ENCODE assay signal across 8 cellular contexts in genomic region chr10:79298403-79299244, GRCh38. TPM values are rescaled to one million over a fixed set of nuclear protein-coding genes. Genes with fewer than 3 reads are reported as not detected.
DNase-seq lines count a peak whose midpoint lies in the region; ATAC-seq and TF ChIP-seq lines count a peak whose summit lies in the region.

No MANE protein-coding gene starts in this region.

- no peak overlapping the region for H2BK120ac ChIP-seq in trophoblast cell (ENCODE audit: insufficient read depth, low read length, poor library complexity)

- no peak overlapping the region for H2AK5ac ChIP-seq in trophoblast cell (ENCODE audit: low read length)

- H3K9me2 ChIP-seq in SK-N-SH: no peaks in the 10 kb centered on the region

- H3K14ac ChIP-seq in trophoblast cell (ENCODE audit: low read length): no peak overlapping the region

- H3K9ac ChIP-seq in SK-N-SH (peak overlapping the region; percentile 54), trophoblast cell (ENCODE audit: low read length) (no peak overlapping the region)

- H3K4ac ChIP-seq in trophoblast cell (ENCODE audit: low read depth, low read length): no peak overlapping the region

- DNase-seq in GM04504 (ENCODE audit: low read depth) (peak; percentile 86), SK-N-SH (no peak), epithelial cell of proximal tubule (ENCODE audit: low read depth) (peak; percentile 38), trophoblast cell (peak; percentile 37 to 38), NCI-H1105 treated with DMSO at 0.1 percent for 48 hours (lab: John Stamatoyannopoulos, UW) (no peak), NCI-H187 (lab: John Stamatoyannopoulos, UW) (no peak)

- peaks cover 40 to 81% of the 10 kb centered on the region in 2 experiments for H3K36me3 ChIP-seq in SK-N-SH (replicated peaks in 1 of 2; ENCODE audit: control insufficient read depth in 1 of 2, insufficient read depth in 2 of 2, low read length in 1 of 2)
- H3K36me3 ChIP-seq in trophoblast cell (ENCODE audit: control insufficient read depth in 1 of 2, insufficient read depth in 2 of 2, low read length in 2 of 2): peaks cover 88 to 89% of the 10 kb centered on the region in 2 experiments

- H3K27ac ChIP-seq in SK-N-SH (ENCODE audit: low read depth in 2 of 2, low read length in 1 of 2) (peak overlapping the region; percentile 51 to 92), trophoblast cell (ENCODE audit: low read depth, low read length) (no peak overlapping the region)

- H3K4me2 ChIP-seq in SK-N-SH: peak overlapping the region; percentile 75
- no peak overlapping the region for H3K4me2 ChIP-seq in trophoblast cell (ENCODE audit: low read length)

- no peak overlapping the region for H2BK12ac ChIP-seq in trophoblast cell (ENCODE audit: low read length)

- no peak overlapping the region for H4K91ac ChIP-seq in trophoblast cell (ENCODE audit: low read depth, low read length)

- H3K18ac ChIP-seq in trophoblast cell (ENCODE audit: low read length): no peak overlapping the region

- H3K4me3 ChIP-seq in SK-N-SH (ENCODE audit: low read depth in 2 of 2, low read length in 1 of 2) (no peak overlapping the region), epithelial cell of proximal tubule (ENCODE audit: low read depth, low read length) (no peak overlapping the region), trophoblast cell (ENCODE audit: low read depth, low read length) (no peak overlapping the region)

- H3K23ac ChIP-seq in trophoblast cell (ENCODE audit: low read length): no peak overlapping the region

- POLR2A ChIA-PET in SK-N-SH (lab: Yijun Ruan, JAX): no interaction called here

- H3K79me1 ChIP-seq in trophoblast cell (ENCODE audit: low read length): no peaks in the 10 kb centered on the region

- TF ChIP-seq CTCF in SK-N-SH (IDR thresholded peaks at IDR 0.05) (no peak), epithelial cell of proximal tubule (conservative IDR thresholded peaks at IDR 0.05; ENCODE audit: low read depth, low read length) (no peak)

- no peak overlapping the region for H2AFZ ChIP-seq in SK-N-SH (ENCODE audit: low read depth)
- H2AFZ ChIP-seq in trophoblast cell (ENCODE audit: insufficient read depth, low read length, poor library complexity): no peak overlapping the region

- peaks cover 19% of the 10 kb centered on the region for H3K79me2 ChIP-seq in SK-N-SH (ENCODE audit: insufficient read depth)
- H3K79me2 ChIP-seq in trophoblast cell (ENCODE audit: control insufficient read depth, insufficient read depth, low read length, poor library complexity): no peaks in the 10 kb centered on the region

- H4K20me1 ChIP-seq in SK-N-SH (ENCODE audit: insufficient read depth): peaks cover 12% of the 10 kb centered on the region

- ATAC-seq in GM21825 (IDR thresholded peaks at IDR 0.05; ENCODE audit: unreplicated experiment) (no peak), HG03521 (IDR thresholded peaks at IDR 0.05; ENCODE audit: unreplicated experiment) (no peak)

- H3F3A ChIP-seq in SK-N-SH (replicated peaks; ENCODE audit: insufficient read depth): peaks cover 47% of the 10 kb centered on the region

- H4K8ac ChIP-seq in trophoblast cell (ENCODE audit: low read depth, low read length): no peak overlapping the region

- no peaks in the 10 kb centered on the region for H3K27me3 ChIP-seq in SK-N-SH (ENCODE audit: insufficient read depth)
- no peaks in the 10 kb centered on the region for H3K27me3 ChIP-seq in trophoblast cell (ENCODE audit: insufficient read depth, low read length)

- no peak overlapping the region for H2BK5ac ChIP-seq in trophoblast cell (ENCODE audit: low read depth, low read length, poor library complexity)

- 53% methylated on average over 13 of the region's 27 CpGs for WGBS in SK-N-SH (ENCODE audit: low lambda C conversion rate)
- WGBS in trophoblast cell (ENCODE audit: extremely low coverage, insufficient coverage, insufficient read length): no CpG with 5 or more reads among the region's 27 CpGs

- no peak overlapping the region for H4K12ac ChIP-seq in trophoblast cell (ENCODE audit: low read depth, low read length)

- H3K4me1 ChIP-seq in SK-N-SH (ENCODE audit: control insufficient read depth in 1 of 2, insufficient read depth in 2 of 2, low read depth in 1 of 2, low read length in 1 of 2): peaks cover 25 to 27% of the 10 kb centered on the region in 2 experiments; a peak in 3 of 4 replicates
- H3K4me1 ChIP-seq in trophoblast cell (ENCODE audit: control insufficient read depth in 1 of 2, insufficient read depth in 2 of 2, low read length in 2 of 2): peaks cover 6 to 15% of the 10 kb centered on the region in 2 experiments

- CTCF ChIA-PET in SK-N-SH (lab: Yijun Ruan, JAX): interaction anchor here (1.4 kb wide), 1 partner anchor 46 kb away, joined by 3 read pairs; no protein-coding TSS in a partner anchor

- no peaks in the 10 kb centered on the region for H3K9me3 ChIP-seq in SK-N-SH
- H3K9me3 ChIP-seq in trophoblast cell (ENCODE audit: insufficient read depth, low read depth, low read length): no peaks in the 10 kb centered on the region

- no peak for TF ChIP-seq RAD21 in SK-N-SH (IDR thresholded peaks at IDR 0.05; ENCODE audit: low read length)

- TF ChIP-seq EP300 in SK-N-SH (IDR thresholded peaks at IDR 0.05; ENCODE audit: borderline replicate concordance in 1 of 2, low read depth in 1 of 2, low read length in 1 of 2): 0 out of 4 replicates have a peak, but pooled peaks of 1 of the 2 experiments have one; percentile 41

TF ChIP-seq in SK-N-SH, 30 proteins besides CTCF, POLR2A, EP300 and RAD21 (continues in another document):
- peak; percentile 86 for TF ChIP-seq MAX (IDR thresholded peaks at IDR 0.05; ENCODE audit: low read depth)
- no peak for TF ChIP-seq RFX5 (IDR thresholded peaks at IDR 0.05; ENCODE audit: low read length)
- peak; percentile 32; the same call in 1 of the 2 replicates for TF ChIP-seq TCF12 (IDR thresholded peaks at IDR 0.05)
- peak; percentile 86 for TF ChIP-seq FOSL2 (IDR thresholded peaks at IDR 0.05; ENCODE audit: borderline replicate concordance, low read depth)
- TF ChIP-seq ZBTB33 (IDR thresholded peaks at IDR 0.05; ENCODE audit: borderline replicate concordance, low read depth): peak; percentile 25; the same call in 1 of the 2 replicates
- TF ChIP-seq MXI1 (IDR thresholded peaks at IDR 0.05; ENCODE audit: low read depth, low read length): no peak
- TF ChIP-seq SMC3 (IDR thresholded peaks at IDR 0.05; ENCODE audit: low read depth, low read length): no peak
- peak; percentile 68 for TF ChIP-seq JUND (IDR thresholded peaks at IDR 0.05)
- no peak for TF ChIP-seq RCOR1 (IDR thresholded peaks at IDR 0.05; ENCODE audit: low read length)
- peak; percentile 58; the same call in 1 of the 2 replicates for TF ChIP-seq RXRA (IDR thresholded peaks at IDR 0.05; ENCODE audit: borderline replicate concordance, low read depth)
- no peak for TF ChIP-seq NFIC (IDR thresholded peaks at IDR 0.05; ENCODE audit: borderline replicate concordance)
- peak; percentile 66; the same call in 1 of the 2 replicates for TF ChIP-seq SIN3A (IDR thresholded peaks at IDR 0.05; ENCODE audit: borderline replicate concordance, low read depth, low read length)
- no peak for TF ChIP-seq EZH2phosphoT487 (IDR thresholded peaks at IDR 0.05; ENCODE audit: borderline replicate concordance, low read depth)
- TF ChIP-seq YY1 (IDR thresholded peaks at IDR 0.05; ENCODE audit: low read depth): peak; percentile 46; the same call in 1 of the 2 replicates

RNA-seq across cellular contexts. Expression of gene PPIF, which starts 48.6 kb away (rescaled TPM):
- 73.8 and 85.9 TPM in 2 replicates for polyA plus RNA-seq in SK-N-SH (2012; rRNA removed)
- polyA plus RNA-seq in SK-N-SH (2012; cell fraction: cytosol; rRNA removed): 64.9 and 80.6 TPM in 2 replicates
- polyA plus RNA-seq in SK-N-SH (2012; cell fraction: nucleus; rRNA removed): 163 and 169 TPM in 2 replicates
- total RNA-seq in epithelial cell of proximal tubule: 62.0 and 99.4 TPM in 2 replicates
- 46.4 and 48.2 TPM in 2 replicates for polyA plus RNA-seq in trophoblast cell (2013)

Comparison
In these comparisons a context has a peak if more than half of its experiments do, and no peak if none do; other contexts are left out.
1. DNase-seq: peak in GM04504 (single experiment), epithelial cell of proximal tubule (single experiment) and trophoblast cell (2 of 2); none in SK-N-SH (single experiment), NCI-H1105 treated with DMSO at 0.1 percent for 48 hours (single experiment) and NCI-H187 (0 of 2).